8 cellular contexts compared by ENCODE assay signal in the genomic region with DNA sequence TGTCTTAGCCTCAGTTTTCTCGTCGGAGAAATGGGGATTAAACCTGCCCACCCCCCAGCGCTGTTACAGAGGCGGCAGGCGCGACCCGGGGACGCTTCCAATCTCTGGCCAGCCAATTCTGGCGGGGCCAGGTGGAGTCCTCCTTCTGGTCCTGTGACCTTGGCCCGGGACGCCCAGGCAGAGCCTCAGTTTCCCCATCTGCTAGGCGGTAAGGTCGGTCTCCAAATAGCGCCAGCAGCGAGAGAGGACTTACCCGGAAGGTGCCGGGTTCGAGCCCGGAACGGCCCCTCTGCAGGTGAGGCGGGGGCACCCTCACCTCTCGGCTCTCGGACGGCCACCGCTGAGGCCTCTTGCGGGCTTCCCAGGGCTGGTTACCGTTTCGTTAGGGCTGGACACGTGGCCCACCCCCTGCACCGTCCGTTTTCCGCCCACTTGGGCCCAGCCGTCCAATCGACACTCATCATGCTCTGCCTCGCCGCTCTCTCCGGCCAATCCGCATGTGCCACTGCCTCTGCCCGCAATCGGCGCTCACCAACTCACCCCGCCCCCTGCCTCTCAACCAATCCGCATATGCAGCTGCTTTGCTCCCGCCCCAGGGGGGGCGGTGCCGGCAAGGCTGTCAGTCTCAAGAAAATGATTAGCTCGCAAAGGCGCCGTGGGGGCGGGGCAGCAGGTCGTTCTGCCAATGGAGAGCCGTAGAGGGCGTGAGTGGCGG. TPM values are rescaled to one million over a fixed set of nuclear protein-coding genes. Genes with fewer than 3 reads are reported as not detected.
DNase-seq lines count a peak whose midpoint lies in the region; ATAC-seq and TF ChIP-seq lines count a peak whose summit lies in the region.

A gene with protein sequence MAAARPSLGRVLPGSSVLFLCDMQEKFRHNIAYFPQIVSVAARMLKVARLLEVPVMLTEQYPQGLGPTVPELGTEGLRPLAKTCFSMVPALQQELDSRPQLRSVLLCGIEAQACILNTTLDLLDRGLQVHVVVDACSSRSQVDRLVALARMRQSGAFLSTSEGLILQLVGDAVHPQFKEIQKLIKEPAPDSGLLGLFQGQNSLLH (minus strand): TSS at position 384 of the 715 bp plus-strand sequence. CDS start 5,156 bp downstream, outside the sequence.

- H3K27ac Mint-ChIP-seq in central memory CD8-positive, alpha-beta T cell (ENCODE audit: low read depth): peak within 1 kb of the TSS; percentile 86

- H3K9me3 Mint-ChIP-seq in central memory CD8-positive, alpha-beta T cell: no peaks in the 10 kb centered on the region

- peak within 1 kb of the TSS; percentile 87 for H3K4me3 Mint-ChIP-seq in central memory CD8-positive, alpha-beta T cell

- no peaks in the 10 kb centered on the region for H3K27me3 Mint-ChIP-seq in central memory CD8-positive, alpha-beta T cell

- H3K4me1 Mint-ChIP-seq in central memory CD8-positive, alpha-beta T cell: peaks cover 25% of the 10 kb centered on the region

- peak within 1 kb of the TSS; percentile 69 to 95 (median 90) for H3K27ac ChIP-seq in spleen

- intact Hi-C loops in spleen (cut with DNase I; ENCODE audit: low total_unique reads): no loop called here

- TF ChIP-seq POLR2A in spleen (IDR thresholded peaks at IDR 0.05): peak in 1 of 3 donors; percentile 13

- no peaks in the 10 kb centered on the region for H3K27me3 ChIP-seq in spleen (replicated peaks in 1 of 7)

- H3K36me3 ChIP-seq in spleen: peaks cover 0 to 3% (median under 1%) of the 10 kb centered on the region in 6 donors

- no peak for TF ChIP-seq CTCF in AG09309 (IDR thresholded peaks at IDR 0.05; ENCODE audit: control insufficient read depth, insufficient read depth, low read depth, low read length, missing control alignments)
- TF ChIP-seq CTCF in spleen (IDR thresholded peaks at IDR 0.05 in 8 of 11, conservative IDR thresholded peaks at IDR 0.05 in 3 of 11): peak in 4 of 11 experiments; percentile 12 to 38 (median 30)

- H3K4me1 ChIP-seq in spleen: peaks cover 7 to 39% (median 28%) of the 10 kb centered on the region in 6 donors

- WGBS in spleen, 5 donors: 0 to 1% (median 1%) methylated on average over 28 to 54 of the region's 54 CpGs

- ATAC-seq in GM19025 (IDR thresholded peaks at IDR 0.05; ENCODE audit: low read depth, unreplicated experiment): peak; percentile 93
- peak; percentile 89 for ATAC-seq in HG03342 (IDR thresholded peaks at IDR 0.05; ENCODE audit: unreplicated experiment)
- peak; percentile 95 for ATAC-seq in central memory CD8-positive, alpha-beta T cell (replicated peaks; ENCODE audit: extremely low read depth, poor library complexity, severe bottlenecking)

- H3K36me3 Mint-ChIP-seq in central memory CD8-positive, alpha-beta T cell (ENCODE audit: insufficient read depth): peaks cover 6% of the 10 kb centered on the region

- peak; percentile 99 for DNase-seq in AG09309 (ENCODE audit: low read depth)
- peak; percentile 99 to 100 for DNase-seq in NCI-H446 (lab: John Stamatoyannopoulos, UW)
- DNase-seq in activated CD4-positive, CD25-positive, alpha-beta regulatory T cell treated with anti-CD3 and anti-CD28 coated beads, Interleukin-2, amount 50 U/mL, for 16 hours (ENCODE audit: low read depth, low spot score): peak; percentile 100
- peak; percentile 100 for DNase-seq in central memory CD8-positive, alpha-beta T cell (ENCODE audit: low spot score in 2 of 2)
- peak; percentile 96 for DNase-seq in inferior parietal cortex (ENCODE audit: extremely low spot score)
- DNase-seq in spleen: peak; percentile 99

- H3K4me3 ChIP-seq in AG09309 (ENCODE audit: control insufficient read depth, low read depth, low read length) (peak within 1 kb of the TSS; percentile 93), spleen (peak within 1 kb of the TSS; percentile 63 to 97 (median 78))

- no peaks in the 10 kb centered on the region for H3K9me3 ChIP-seq in spleen

RNA-seq across cellular contexts. Expression of the gene that starts here (rescaled TPM):
- 10 to 100 TPM; 38.6 to 85.0 (median 54.5) TPM for total RNA-seq in spleen
- 10 to 100 TPM; 55.6 to 98.7 (median 64.5) TPM for polyA plus RNA-seq in spleen

Comparison
In these comparisons a context has a peak if more than half of its experiments do, and no peak if none do; other contexts are left out.
1. Peak in every context shown above with its lines: DNase-seq, ATAC-seq, H3K4me3 ChIP-seq and H3K27ac ChIP-seq.